Comparison of ENCODE assay signal across 8 cellular contexts in genomic region chrX:119573222-119573621, GRCh38. TPM values are rescaled to one million over a fixed set of nuclear protein-coding genes. Genes with fewer than 3 reads are reported as not detected.
A peak's percentile ranks its signal among the peaks of the same experiment; 100 is the strongest.
DNase-seq lines count a peak whose midpoint lies in the region.

No MANE protein-coding gene starts in this region.

- no peaks in the 10 kb centered on the region for H3K27me3 ChIP-seq in iPS-20b (ENCODE audit: insufficient read depth, low read length)
- H3K27me3 ChIP-seq in subcutaneous abdominal adipose tissue (ENCODE audit: control insufficient read depth in 5 of 5, insufficient read depth in 4 of 5, low read length in 5 of 5): peaks cover 0 to 5% (median 0%) of the 10 kb centered on the region in 5 donors

- H3K4me3 Mint-ChIP-seq in activated CD4-positive, alpha-beta T cell treated with anti-CD3 and anti-CD28 coated beads, Interleukin-2, amount 10 ng/mL, durations not matched to agents 7 days and 5 days: peak overlapping the region; percentile 84
- peak overlapping the region; percentile 95 for H3K4me3 Mint-ChIP-seq in activated naive CD8-positive, alpha-beta T cell treated with anti-CD3 and anti-CD28 coated beads for 36 hours

- peaks cover 28% of the 10 kb centered on the region for H3K4me1 Mint-ChIP-seq in activated CD4-positive, alpha-beta T cell treated with anti-CD3 and anti-CD28 coated beads, Interleukin-2, amount 10 ng/mL, durations not matched to agents 7 days and 5 days
- peaks cover 4% of the 10 kb centered on the region for H3K4me1 Mint-ChIP-seq in activated naive CD8-positive, alpha-beta T cell treated with anti-CD3 and anti-CD28 coated beads for 36 hours

- H3K4me1 ChIP-seq in iPS-20b (ENCODE audit: insufficient read depth, low read length) (no peaks in the 10 kb centered on the region; the same call in 1 of the 2 replicates), subcutaneous abdominal adipose tissue (ENCODE audit: control insufficient read depth in 5 of 5, insufficient read depth in 5 of 5, low read length in 5 of 5) (peaks cover 0 to 20% (median 18%) of the 10 kb centered on the region in 5 donors)

- peak overlapping the region; percentile 92 for H3K27ac Mint-ChIP-seq in activated CD4-positive, alpha-beta T cell treated with anti-CD3 and anti-CD28 coated beads, Interleukin-2, amount 10 ng/mL, durations not matched to agents 7 days and 5 days
- H3K27ac Mint-ChIP-seq in activated naive CD8-positive, alpha-beta T cell treated with anti-CD3 and anti-CD28 coated beads for 36 hours: peak overlapping the region; percentile 78

- H3K27ac ChIP-seq in iPS-20b (ENCODE audit: low read length) (no peak overlapping the region), subcutaneous abdominal adipose tissue (ENCODE audit: low read depth, low read length) (peak overlapping the region; percentile 82)

- H3K9ac ChIP-seq in iPS-20b (ENCODE audit: low read depth, low read length): peak overlapping the region; percentile 58; the same call in 1 of the 2 replicates
- peak overlapping the region in 3 of 5 donors; percentile 57 to 82 (median 81) for H3K9ac ChIP-seq in subcutaneous abdominal adipose tissue (ENCODE audit: low read length in 5 of 5)

- H3K4me3 ChIP-seq in iPS-20b (ENCODE audit: low read length): peak overlapping the region; percentile 78
- H3K4me3 ChIP-seq in subcutaneous abdominal adipose tissue (ENCODE audit: low read depth in 1 of 5, low read length in 5 of 5): peak overlapping the region; percentile 68 to 79 (median 71)

- CTCF ChIA-PET in activated CD4-positive, alpha-beta T cell treated with anti-CD3 and anti-CD28 coated beads, Interleukin-2, amount 10 ng/mL, durations not matched to agents 7 days and 5 days (lab: Charles Lee): interaction anchor here (0.6 kb wide), 1 partner anchor 385 kb away, joined by 3 read pairs; no protein-coding TSS in a partner anchor

- peaks cover 3% of the 10 kb centered on the region for H3K36me3 Mint-ChIP-seq in activated CD4-positive, alpha-beta T cell treated with anti-CD3 and anti-CD28 coated beads, Interleukin-2, amount 10 ng/mL, durations not matched to agents 7 days and 5 days (ENCODE audit: low read depth)
- no peaks in the 10 kb centered on the region for H3K36me3 Mint-ChIP-seq in activated naive CD8-positive, alpha-beta T cell treated with anti-CD3 and anti-CD28 coated beads for 36 hours

- DNase-seq in activated CD4-positive, alpha-beta T cell treated with anti-CD3 and anti-CD28 coated beads, Interleukin-2, amount 10 ng/mL, durations not matched to agents 7 days and 5 days: no peak
- no peak for DNase-seq in activated CD4-positive, alpha-beta T cell treated with anti-CD3 and anti-CD28 coated beads, Interleukin-2, amount 50 U/mL, for 1 hour
- no peak for DNase-seq in activated naive CD8-positive, alpha-beta T cell treated with anti-CD3 and anti-CD28 coated beads for 36 hours
- DNase-seq in germinal center (ENCODE audit: low spot score) (no peak), putamen (ENCODE audit: low spot score) (no peak), DMS53 treated with DMSO at 0.1 percent for 48 hours (lab: John Stamatoyannopoulos, UW; ENCODE audit: unreplicated experiment) (no peak)

- H3K27me3 Mint-ChIP-seq in activated CD4-positive, alpha-beta T cell treated with anti-CD3 and anti-CD28 coated beads, Interleukin-2, amount 10 ng/mL, durations not matched to agents 7 days and 5 days: no peaks in the 10 kb centered on the region
- H3K27me3 Mint-ChIP-seq in activated naive CD8-positive, alpha-beta T cell treated with anti-CD3 and anti-CD28 coated beads for 36 hours: no peaks in the 10 kb centered on the region

- H3K9me3 ChIP-seq in iPS-20b (ENCODE audit: insufficient read depth, low read depth, low read length) (no peaks in the 10 kb centered on the region), subcutaneous abdominal adipose tissue (ENCODE audit: control insufficient read depth in 5 of 5, low read length in 5 of 5) (no peaks in the 10 kb centered on the region)

- POLR2A ChIA-PET in activated CD4-positive, alpha-beta T cell treated with anti-CD3 and anti-CD28 coated beads, Interleukin-2, amount 10 ng/mL, durations not matched to agents 7 days and 5 days (lab: Charles Lee): no interaction called here

- H3K36me3 ChIP-seq in iPS-20b (ENCODE audit: insufficient read depth, low read depth, low read length) (peaks cover 18% of the 10 kb centered on the region; the same call in 1 of the 2 replicates), subcutaneous abdominal adipose tissue (ENCODE audit: control insufficient read depth in 5 of 5, insufficient read depth in 5 of 5, low read length in 5 of 5) (no peaks in the 10 kb centered on the region)

- H3K9me3 Mint-ChIP-seq in activated CD4-positive, alpha-beta T cell treated with anti-CD3 and anti-CD28 coated beads, Interleukin-2, amount 10 ng/mL, durations not matched to agents 7 days and 5 days: no peaks in the 10 kb centered on the region
- H3K9me3 Mint-ChIP-seq in activated naive CD8-positive, alpha-beta T cell treated with anti-CD3 and anti-CD28 coated beads for 36 hours: no peaks in the 10 kb centered on the region

RNA-seq across cellular contexts. Expression of gene UBE2A, which starts 1.1 kb away (rescaled TPM):
- total RNA-seq in activated CD4-positive, alpha-beta T cell treated with anti-CD3 and anti-CD28 coated beads, Interleukin-2, amount 10 ng/mL, durations not matched to agents 7 days and 5 days: 10 to 100 TPM; 72.3 to 77.3 TPM
- total RNA-seq in activated naive CD8-positive, alpha-beta T cell treated with anti-CD3 and anti-CD28 coated beads for 36 hours: 10 to 100 TPM; 54.7 to 60.3 TPM

RNA-seq across cellular contexts. Expression of gene STEEP1, which starts 8.0 kb away (rescaled TPM):
- 10 to 100 TPM; 21.0 to 22.9 TPM for total RNA-seq in activated CD4-positive, alpha-beta T cell treated with anti-CD3 and anti-CD28 coated beads, Interleukin-2, amount 10 ng/mL, durations not matched to agents 7 days and 5 days
- total RNA-seq in activated naive CD8-positive, alpha-beta T cell treated with anti-CD3 and anti-CD28 coated beads for 36 hours: 10 to 100 TPM; 23.5 to 27.4 TPM

RNA-seq across cellular contexts. Expression of gene NKRF, which starts 33.0 kb away (rescaled TPM):
- 10 to 100 TPM; 13.7 to 15.4 TPM for total RNA-seq in activated CD4-positive, alpha-beta T cell treated with anti-CD3 and anti-CD28 coated beads, Interleukin-2, amount 10 ng/mL, durations not matched to agents 7 days and 5 days
- total RNA-seq in activated naive CD8-positive, alpha-beta T cell treated with anti-CD3 and anti-CD28 coated beads for 36 hours: 10 to 100 TPM; 29.8 to 30.9 TPM
